ENCODE assay signal across 18 cellular contexts in the genomic region with DNA sequence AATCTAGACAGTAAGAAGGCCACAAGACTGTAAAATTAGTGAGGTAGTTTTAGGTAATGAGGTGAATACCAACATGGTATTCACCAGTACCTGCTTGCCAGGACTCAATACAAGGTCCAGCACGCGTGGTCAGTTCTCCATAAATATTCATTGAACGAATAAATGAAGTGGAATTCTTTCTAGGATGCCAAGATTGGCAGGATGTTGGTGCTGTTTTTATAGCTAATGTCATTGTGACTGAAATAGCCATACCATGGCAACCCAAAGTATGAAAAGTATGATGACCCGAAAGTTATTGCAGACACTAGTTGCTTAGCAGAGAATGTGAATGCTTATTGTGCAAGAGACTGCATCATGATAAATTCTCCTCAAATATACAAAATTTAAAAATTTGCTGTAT.
DNase-seq lines count a peak whose midpoint lies in the region; ATAC-seq and TF ChIP-seq lines count a peak whose summit lies in the region.
"Had no signal": no experiment of that assay in that cellular context is flagged by ENCODE, and none has a peak within 500 bp of the region (broad histone marks: within the 10 kb centered on the region; RNA-seq: fewer than 3 reads in every experiment).

No MANE protein-coding gene starts in this region.

- H3K4me1 ChIP-seq in heart right ventricle (peaks cover 0 to 18% (median 0%) of the 10 kb centered on the region in 9 donors), psoas muscle (no peaks in the 10 kb centered on the region), aorta (ENCODE audit: control insufficient read depth in 1 of 2, insufficient read depth in 2 of 2, low read length in 2 of 2) (peaks cover 0 to 8% of the 10 kb centered on the region in 2 donors)
- H3K4me1 ChIP-seq: HAP-1 had no signal

- H3K36me3 ChIP-seq in heart right ventricle (no peaks in the 10 kb centered on the region), psoas muscle (ENCODE audit: insufficient read depth in 1 of 2, low read depth in 1 of 2) (no peaks in the 10 kb centered on the region), aorta (ENCODE audit: control insufficient read depth in 1 of 2, insufficient read depth in 2 of 2, low read length in 1 of 2) (no peaks in the 10 kb centered on the region)
- H3K36me3 ChIP-seq: HAP-1 had no signal

- H3K4me3 ChIP-seq in heart right ventricle = no peak overlapping the region
- H3K4me3 ChIP-seq in coronary artery = no peak overlapping the region
- no peak overlapping the region for H3K4me3 ChIP-seq in psoas muscle
- no peak overlapping the region for H3K4me3 ChIP-seq in aorta (ENCODE audit: low read length in 2 of 2)
- H3K4me3 ChIP-seq: HAP-1 had no signal

- intact Hi-C loops in heart right ventricle (cut with DNase I) (no loop called here), Right ventricle myocardium inferior (cut with DNase I) (no loop called here), psoas muscle (cut with DNase I) (no loop called here), aorta (cut with DNase I) (loop anchor here in 1 of 2 donors (5.0 kb wide), 1 partner anchor 33 kb away; no protein-coding TSS in a partner anchor), sciatic nerve (cut with DNase I) (no loop called here)

- TF ChIP-seq CTCF in heart right ventricle (IDR thresholded peaks at IDR 0.05) = no peak
- TF ChIP-seq CTCF in coronary artery (IDR thresholded peaks at IDR 0.05) = no peak
- TF ChIP-seq CTCF in psoas muscle (IDR thresholded peaks at IDR 0.05) = no peak
- no peak for TF ChIP-seq CTCF in GM20000 (IDR thresholded peaks at IDR 0.05; ENCODE audit: extremely low read depth, missing control alignments)

- ATAC-seq in heart right ventricle = peak; percentile 68 to 96 (median 88)
- no peak for ATAC-seq in Right ventricle myocardium inferior
- peak; percentile 53 to 87 (median 68) for ATAC-seq in psoas muscle
- ATAC-seq in aorta (ENCODE audit: low FRiP score) = peak; percentile 63
- no peak for ATAC-seq in sciatic nerve

- WGBS in heart right ventricle, 2 donors = 71 to 83% methylated on average over 4 of the region's 4 CpGs
- 49 to 57% (median 55%) methylated on average over 4 of the region's 4 CpGs for WGBS in psoas muscle, 3 donors
- 2 to 6% methylated on average over 4 of the region's 4 CpGs for WGBS in aorta, 2 donors

- H3K27ac ChIP-seq in heart right ventricle (peak overlapping the region in 5 of 10 donors; percentile 42 to 79 (median 61)), coronary artery (peak overlapping the region; percentile 50 to 65), psoas muscle (no peak overlapping the region), aorta (ENCODE audit: low read depth in 1 of 2, low read length in 2 of 2) (no peak overlapping the region)

- DNase-seq in heart right ventricle (peak in 1 of 2 donors; percentile 7), Right ventricle myocardium inferior (ENCODE audit: missing footprints) (no peak), coronary artery (ENCODE audit: low spot score) (no peak), psoas muscle (no peak), aorta (peak in 1 of 2 donors; percentile 49), sciatic nerve (ENCODE audit: low spot score) (no peak), GM20000 (ENCODE audit: low spot score) (no peak), pons (ENCODE audit: low spot score) (no peak)
- DNase-seq: C1 segment of cervical spinal cord; Calu3; CD4-positive, alpha-beta memory T cell; COR-L47; DMS53; DMS79 treated with DMSO at 0.1 percent for 48 hours; GF-D8; GOT3; HFFc6 had no signal

- H3K27me3 ChIP-seq in heart right ventricle = no peaks in the 10 kb centered on the region
- H3K27me3 ChIP-seq in psoas muscle (ENCODE audit: insufficient read depth in 3 of 3, low read length in 2 of 3) = no peaks in the 10 kb centered on the region
- no peaks in the 10 kb centered on the region for H3K27me3 ChIP-seq in aorta (ENCODE audit: control insufficient read depth in 1 of 2, insufficient read depth in 2 of 2, low read length in 1 of 2)

- H3K9me3 ChIP-seq in heart right ventricle (peaks cover 0 to 8% (median 0%) of the 10 kb centered on the region in 11 donors), psoas muscle (no peaks in the 10 kb centered on the region), aorta (ENCODE audit: control insufficient read depth, low read length) (no peaks in the 10 kb centered on the region)
- H3K9me3 ChIP-seq: HAP-1 had no signal

Comparison
In these comparisons a context has a peak if more than half of its experiments do, and no peak if none do; other contexts are left out.
1. ATAC-seq: peak in heart right ventricle (8 of 8), psoas muscle (4 of 4) and aorta (single experiment); none in Right ventricle myocardium inferior (single experiment) and sciatic nerve (single experiment).
2. H3K27ac ChIP-seq: peak in coronary artery (2 of 2); none in psoas muscle (single experiment) and aorta (0 of 2).